ENCODE assay signal across 9 cellular contexts in genomic region chr15:74134387-74135027, GRCh38. TPM values are rescaled to one million over a fixed set of nuclear protein-coding genes. Genes with fewer than 3 reads are reported as not detected.
DNase-seq lines count a peak whose midpoint lies in the region; ATAC-seq and FAIRE-seq lines count a peak whose summit lies in the region.
"Had no signal": no experiment of that assay in that cellular context is flagged by ENCODE, and none has a peak within 500 bp of the region (broad histone marks: within the 10 kb centered on the region; RNA-seq: fewer than 3 reads in every experiment).

No MANE protein-coding gene starts in this region.

- FAIRE-seq in HTR-8/SVneo (lab: Jason Lieb, UNC), result no peak
- FAIRE-seq: islet of Langerhans had no signal

- no peaks in the 10 kb centered on the region for H3K9me3 Mint-ChIP-seq in activated T-cell treated with anti-CD3 and anti-CD28 coated beads, Interleukin-2, amount 50 U/mL, for 72 hours

- H3K27ac Mint-ChIP-seq in activated T-cell treated with anti-CD3 and anti-CD28 coated beads, Interleukin-2, amount 50 U/mL, for 72 hours, result no peak overlapping the region

- peaks cover 39% of the 10 kb centered on the region for H3K4me1 Mint-ChIP-seq in activated T-cell treated with anti-CD3 and anti-CD28 coated beads, Interleukin-2, amount 50 U/mL, for 72 hours (ENCODE audit: low read depth)

- ATAC-seq in activated T-cell treated with anti-CD3 and anti-CD28 coated beads, Interleukin-2, amount 50 U/mL, for 72 hours (replicated peaks in 1 of 2), result peak; percentile 40 to 43
- ATAC-seq in activated CD4-positive, CD25-positive, alpha-beta regulatory T cell treated with anti-CD3 and anti-CD28 coated beads, Interleukin-2, amount 50 U/mL, for 24 hours, result no peak

- peaks cover 93% of the 10 kb centered on the region for H3K27me3 Mint-ChIP-seq in activated T-cell treated with anti-CD3 and anti-CD28 coated beads, Interleukin-2, amount 50 U/mL, for 72 hours (ENCODE audit: low read depth)

- peak; percentile 54 for DNase-seq in activated CD4-positive, alpha-beta T cell treated with anti-CD3 and anti-CD28 coated beads for 48 hours
- DNase-seq in activated CD4-positive, alpha-beta T cell treated with anti-CD3 and anti-CD28 coated beads for 4 hours, result no peak
- peak; percentile 54 to 70 for DNase-seq in activated T-cell treated with anti-CD3 and anti-CD28 coated beads, Interleukin-2, amount 50 U/mL, for 72 hours
- DNase-seq in iPS-NIHi11 (ENCODE audit: low spot score) (peak; percentile 60), substantia nigra (lab: John Stamatoyannopoulos, UW) (peak in 25 of 49 donors; percentile 3 to 55 (median 33)), HTR-8/SVneo (ENCODE audit: insufficient read length, low spot score) (no peak), NCI-H82 treated with DMSO at 0.1 percent for 48 hours (lab: John Stamatoyannopoulos, UW; ENCODE audit: unreplicated experiment) (no peak)

- H3K36me3 Mint-ChIP-seq in activated T-cell treated with anti-CD3 and anti-CD28 coated beads, Interleukin-2, amount 50 U/mL, for 72 hours (ENCODE audit: insufficient read depth in 2 of 2), result no peaks in the 10 kb centered on the region

- peak overlapping the region; percentile 40 to 43 for H3K4me3 Mint-ChIP-seq in activated T-cell treated with anti-CD3 and anti-CD28 coated beads, Interleukin-2, amount 50 U/mL, for 72 hours

- H3K27ac ChIP-seq in substantia nigra (ENCODE audit: low read depth, low read length, poor library complexity, severe bottlenecking), result no peak overlapping the region

RNA-seq across cellular contexts. Expression of gene ISLR2, which starts 4.1 kb away (rescaled TPM):
- total RNA-seq in activated T-cell treated with anti-CD3 and anti-CD28 coated beads, Interleukin-2, amount 50 U/mL, for 72 hours, result under 1 TPM in 1 of 2 donors, not detected in 1; 0.62 TPM

RNA-seq across cellular contexts. Expression of gene ISLR, which starts 39.0 kb away (rescaled TPM):
- under 1 TPM in 1 of 2 donors, not detected in 1; 0.12 TPM for total RNA-seq in activated T-cell treated with anti-CD3 and anti-CD28 coated beads, Interleukin-2, amount 50 U/mL, for 72 hours

RNA-seq across cellular contexts. Expression of gene GOLGA6A, which starts 52.2 kb away (rescaled TPM):
- total RNA-seq in activated T-cell treated with anti-CD3 and anti-CD28 coated beads, Interleukin-2, amount 50 U/mL, for 72 hours, result under 1 TPM; 0.46 to 0.53 TPM

Comparison
In these comparisons a context has a peak if more than half of its experiments do, and no peak if none do; other contexts are left out.
1. DNase-seq: peak in activated CD4-positive, alpha-beta T cell treated with anti-CD3 and anti-CD28 coated beads for 48 hours (single experiment), activated T-cell treated with anti-CD3 and anti-CD28 coated beads, Interleukin-2, amount 50 U/mL, for 72 hours (2 of 2), iPS-NIHi11 (single experiment) and substantia nigra (25 of 49); none in activated CD4-positive, alpha-beta T cell treated with anti-CD3 and anti-CD28 coated beads for 4 hours (0 of 2), HTR-8/SVneo (single experiment) and NCI-H82 treated with DMSO at 0.1 percent for 48 hours (single experiment).
2. ATAC-seq: peak in activated T-cell treated with anti-CD3 and anti-CD28 coated beads, Interleukin-2, amount 50 U/mL, for 72 hours (2 of 2); none in activated CD4-positive, CD25-positive, alpha-beta regulatory T cell treated with anti-CD3 and anti-CD28 coated beads, Interleukin-2, amount 50 U/mL, for 24 hours (0 of 2).